In genomic region chr14:54730156-54730961, GRCh38 we compare ENCODE assay signal across 8 cellular contexts.
DNase-seq lines count a peak whose midpoint lies in the region; ATAC-seq and TF ChIP-seq lines count a peak whose summit lies in the region.

No MANE protein-coding gene starts in this region.

- no peak overlapping the region for H2BK12ac ChIP-seq in mesenchymal stem cell (ENCODE audit: low read length in 2 of 2)

- no peak overlapping the region for H4K91ac ChIP-seq in mesenchymal stem cell (ENCODE audit: low read length)

- H3K27me3 ChIP-seq in mesenchymal stem cell (ENCODE audit: control insufficient read depth in 1 of 2, insufficient read depth in 1 of 2, low read length in 2 of 2), result no peaks in the 10 kb centered on the region

- no peaks in the 10 kb centered on the region for H3K9me3 ChIP-seq in mesenchymal stem cell (ENCODE audit: control insufficient read depth, low read length)

- DNase-seq in GM10266 (ENCODE audit: extremely low spot score) (peak; percentile 57), mesenchymal stem cell (peak; percentile 87), T1000 (lab: John Stamatoyannopoulos, UW) (no peak), islet precursor cell (no peak), cortex of kidney (lab: John Stamatoyannopoulos, UW) (no peak)
- peak; percentile 31 for DNase-seq in activated naive CD8-positive, alpha-beta T cell treated with anti-CD3 and anti-CD28 coated beads for 36 hours

- H3K4me3 ChIP-seq in mesenchymal stem cell (ENCODE audit: insufficient read depth in 1 of 2, low read depth in 1 of 2, low read length in 2 of 2), result peak overlapping the region in 1 of 2 experiments; percentile 73

- H3K36me3 ChIP-seq in mesenchymal stem cell (ENCODE audit: control insufficient read depth in 1 of 2, insufficient read depth in 2 of 2, low read depth in 1 of 2, low read length in 2 of 2), result no peaks in the 10 kb centered on the region

- no peaks in the 10 kb centered on the region for H3K9me3 Mint-ChIP-seq in IgD-negative memory B cell
- H3K9me3 Mint-ChIP-seq in activated naive CD8-positive, alpha-beta T cell treated with anti-CD3 and anti-CD28 coated beads for 36 hours, result no peaks in the 10 kb centered on the region

- H3K4ac ChIP-seq in mesenchymal stem cell (ENCODE audit: low read depth in 1 of 2, low read length in 2 of 2), result no peak overlapping the region

- H3K27me3 Mint-ChIP-seq in IgD-negative memory B cell, result no peaks in the 10 kb centered on the region
- H3K27me3 Mint-ChIP-seq in activated naive CD8-positive, alpha-beta T cell treated with anti-CD3 and anti-CD28 coated beads for 36 hours, result peaks cover 11% of the 10 kb centered on the region

- H2BK15ac ChIP-seq in mesenchymal stem cell (ENCODE audit: low read depth, poor library complexity, severe bottlenecking), result no peak overlapping the region

- H3K14ac ChIP-seq in mesenchymal stem cell (ENCODE audit: low read length in 2 of 2), result no peak overlapping the region

- H3K27ac Mint-ChIP-seq in IgD-negative memory B cell, result peak overlapping the region; percentile 54 to 94 (median 61)
- H3K27ac Mint-ChIP-seq in activated naive CD8-positive, alpha-beta T cell treated with anti-CD3 and anti-CD28 coated beads for 36 hours, result peak overlapping the region; percentile 88

- H4K8ac ChIP-seq in mesenchymal stem cell (ENCODE audit: low read length), result no peak overlapping the region

- H2AK5ac ChIP-seq in mesenchymal stem cell (ENCODE audit: low read length, severe bottlenecking), result no peak overlapping the region

- WGBS in mesenchymal stem cell, result 47% methylated on average over 2 of the region's 6 CpGs

- peaks cover 15 to 28% (median 25%) of the 10 kb centered on the region in 3 donors for H3K4me1 Mint-ChIP-seq in IgD-negative memory B cell
- H3K4me1 Mint-ChIP-seq in activated naive CD8-positive, alpha-beta T cell treated with anti-CD3 and anti-CD28 coated beads for 36 hours, result peaks cover 49% of the 10 kb centered on the region

- H3K4me1 ChIP-seq in mesenchymal stem cell (ENCODE audit: control insufficient read depth, insufficient read depth, low read depth, low read length), result no peaks in the 10 kb centered on the region

- H3K27ac ChIP-seq in mesenchymal stem cell (ENCODE audit: low read length, poor library complexity, severe bottlenecking), result no peak overlapping the region

- H3K36me3 Mint-ChIP-seq in IgD-negative memory B cell, result peaks cover 2% of the 10 kb centered on the region
- H3K36me3 Mint-ChIP-seq in activated naive CD8-positive, alpha-beta T cell treated with anti-CD3 and anti-CD28 coated beads for 36 hours, result peaks cover 2% of the 10 kb centered on the region

- H3K9ac ChIP-seq in mesenchymal stem cell (ENCODE audit: low read length), result peak overlapping the region; percentile 85

- peak overlapping the region; percentile 69 to 88 (median 78) for H3K4me3 Mint-ChIP-seq in IgD-negative memory B cell
- peak overlapping the region; percentile 63 for H3K4me3 Mint-ChIP-seq in activated naive CD8-positive, alpha-beta T cell treated with anti-CD3 and anti-CD28 coated beads for 36 hours

- no peak overlapping the region for H3K4me2 ChIP-seq in mesenchymal stem cell (ENCODE audit: low read length, poor library complexity, severe bottlenecking)

- no peak overlapping the region for H2AFZ ChIP-seq in mesenchymal stem cell (ENCODE audit: low read depth, low read length)

- H2BK5ac ChIP-seq in mesenchymal stem cell (ENCODE audit: low read depth, low read length, poor library complexity, severe bottlenecking), result no peak overlapping the region

- TF ChIP-seq CTCF in GM10266 (IDR thresholded peaks at IDR 0.05; ENCODE audit: control insufficient read depth, insufficient read depth, low read depth, missing control alignments), result no peak

- H3K23ac ChIP-seq in mesenchymal stem cell (ENCODE audit: low read length in 2 of 2), result no peak overlapping the region

- H3K79me1 ChIP-seq in mesenchymal stem cell (replicated peaks; ENCODE audit: low read length, poor library complexity, severe bottlenecking), result peaks cover 23% of the 10 kb centered on the region

- no peak overlapping the region for H3K18ac ChIP-seq in mesenchymal stem cell (ENCODE audit: low read depth in 1 of 2, low read length in 2 of 2)

- no peak overlapping the region for H2BK120ac ChIP-seq in mesenchymal stem cell (ENCODE audit: low read depth, low read length)

- ATAC-seq in GM21526 (IDR thresholded peaks at IDR 0.05; ENCODE audit: low FRiP score, unreplicated experiment), result peak; percentile 92

Comparison
In these comparisons a context has a peak if more than half of its experiments do, and no peak if none do; other contexts are left out.
1. DNase-seq: peak in GM10266 (single experiment), activated naive CD8-positive, alpha-beta T cell treated with anti-CD3 and anti-CD28 coated beads for 36 hours (single experiment) and mesenchymal stem cell (single experiment); none in T1000 (single experiment), islet precursor cell (single experiment) and cortex of kidney (single experiment).